Comparison of ENCODE assay signal across 8 cellular contexts in the genomic region with DNA sequence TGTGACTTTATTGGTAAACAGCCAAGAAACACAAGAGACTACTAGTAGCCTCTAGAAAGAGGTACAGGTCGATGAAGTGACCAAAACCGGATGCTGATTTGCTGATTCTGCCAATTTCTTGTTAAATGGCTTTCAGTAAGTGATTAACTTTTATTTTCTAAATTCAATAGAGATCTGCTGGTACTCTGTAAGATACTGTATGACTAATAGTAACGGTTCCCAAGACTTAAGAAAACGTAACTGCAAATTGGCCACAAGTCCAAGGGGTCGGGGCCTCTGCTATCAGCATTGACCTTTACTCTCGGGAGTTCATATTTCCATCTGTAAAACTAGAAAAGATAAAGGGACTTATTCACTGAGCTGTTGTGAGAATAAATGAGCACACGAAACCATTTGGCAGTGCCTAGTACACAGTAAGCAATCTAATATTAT. TPM values are rescaled to one million over a fixed set of nuclear protein-coding genes. Genes with fewer than 3 reads are reported as not detected.
DNase-seq lines count a peak whose midpoint lies in the region; ATAC-seq, FAIRE-seq and TF ChIP-seq lines count a peak whose summit lies in the region.

No MANE protein-coding gene starts in this region.

- no TSS peak for BruUV-seq in GM12878 (replicated peaks; lab: Mats Ljungman, UMichigan)

- POLR2A ChIA-PET in GM12878 (lab: Charles Lee): interaction anchor here (0.6 to 5.8 kb wide), 9 partner anchors 10 to 136 kb away, joined by 3 to 52 read pairs (median 15); no protein-coding TSS in a partner anchor

- no peak for TF ChIP-seq RAD21 in GM12878 (IDR thresholded peaks at IDR 0.05; ENCODE audit: insufficient read depth, low read depth, low read length)

- peak; percentile 32 for ATAC-seq in GM18520 (IDR thresholded peaks at IDR 0.05; ENCODE audit: unreplicated experiment)
- peak; percentile 15 for ATAC-seq in HG03469 (IDR thresholded peaks at IDR 0.05; ENCODE audit: unreplicated experiment)
- peak; percentile 52 for ATAC-seq in GM12878

- 2% methylated on average over 7 of the region's 7 CpGs for WGBS in GM12878 (ENCODE audit: insufficient coverage, insufficient replicate concordance, low lambda C conversion rate, missing lambda C conversion rate)

- peak overlapping the region; percentile 72 for H3K27ac ChIP-seq in GM12878 (ENCODE audit: control insufficient read depth, insufficient read depth)

- RAD21 ChIA-PET in GM12878 (lab: Charles Lee; ENCODE audit: unreplicated experiment): interaction anchor here (0.9 to 6.5 kb wide), 11 partner anchors 12 to 153 kb away, joined by 3 to 208 read pairs (median 15); no protein-coding TSS in a partner anchor

- peaks cover 13% of the 10 kb centered on the region for H3K4me1 Mint-ChIP-seq in osteocyte (ENCODE audit: unreplicated experiment)

- TF ChIP-seq CTCF in GM12878 (IDR thresholded peaks at IDR 0.05 in 2 of 3, conservative IDR thresholded peaks at IDR 0.05 in 1 of 3; ENCODE audit: control insufficient read depth in 2 of 3, extremely low read depth in 1 of 3, insufficient read depth in 1 of 3, low read depth in 3 of 3, low read length in 3 of 3): no peak
- TF ChIP-seq CTCF in osteocyte (IDR thresholded peaks at IDR 0.05): no peak
- no peak for TF ChIP-seq CTCF in D721Med (IDR thresholded peaks at IDR 0.05; ENCODE audit: insufficient read depth, missing control alignments)

- no peak for TF ChIP-seq POLR2A in GM12878 (IDR thresholded peaks at IDR 0.05; ENCODE audit: low read depth, low read length)

- intact Hi-C loops in GM12878 (cut with micrococcal nuclease; ENCODE audit: unreplicated experiment): loop anchor here (1.0 kb wide), 1 partner anchor 22 kb away; no protein-coding TSS in a partner anchor

- peak overlapping the region; percentile 26 for H3K4me3 Mint-ChIP-seq in osteocyte (ENCODE audit: unreplicated experiment)

- H3K4me3 ChIP-seq in GM12878: peak overlapping the region; percentile 59

- peaks cover 1% of the 10 kb centered on the region; the same call in 1 of the 3 replicates for H3K9me3 ChIP-seq in GM12878 (replicated peaks; ENCODE audit: control insufficient read depth, insufficient read depth, low read length)

- peak; percentile 26 to 50; a peak in 2 of 4 replicates for TF ChIP-seq EP300 in GM12878 (IDR thresholded peaks at IDR 0.05; ENCODE audit: borderline replicate concordance in 1 of 2, control insufficient read depth in 1 of 2, low read depth in 2 of 2, low read length in 2 of 2)

- SMC1A ChIA-PET in GM12878 (lab: Charles Lee; ENCODE audit: uncharacterized antibody, unreplicated experiment): interaction anchor here (0.8 to 8.4 kb wide), 12 partner anchors 9 to 153 kb away, joined by 3 to 135 read pairs (median 22); no protein-coding TSS in a partner anchor

- peak overlapping the region; percentile 75 for H3K4me2 ChIP-seq in GM12878 (ENCODE audit: control insufficient read depth, insufficient read depth)

- CTCF ChIA-PET in GM12878 (lab: Yijun Ruan, JAX): interaction anchor here (0.8 to 6.6 kb wide), 13 partner anchors 10 to 231 kb away, joined by 3 to 166 read pairs (median 7); no protein-coding TSS in a partner anchor

- peaks cover 9% of the 10 kb centered on the region for H3K4me1 ChIP-seq in GM12878 (ENCODE audit: control insufficient read depth, insufficient read depth, low read length)

- no peaks in the 10 kb centered on the region for H3K36me3 ChIP-seq in GM12878 (ENCODE audit: control insufficient read depth in 2 of 2, insufficient read depth in 2 of 2, low read length in 1 of 2)

- H3K27me3 Mint-ChIP-seq in osteocyte (ENCODE audit: unreplicated experiment): no peaks in the 10 kb centered on the region

- H3K9me3 Mint-ChIP-seq in osteocyte (ENCODE audit: unreplicated experiment): peaks cover 4% of the 10 kb centered on the region

- no peaks in the 10 kb centered on the region for H4K20me1 ChIP-seq in GM12878 (ENCODE audit: control insufficient read depth, insufficient read depth)

- no peak overlapping the region for H2AFZ ChIP-seq in GM12878 (ENCODE audit: control insufficient read depth, low read depth, low read length)

- FAIRE-seq in GM12878 (lab: Jason Lieb, UNC) (peak; percentile 86), D721Med (lab: Jason Lieb, UNC) (no peak)

- H3K36me3 Mint-ChIP-seq in osteocyte (ENCODE audit: unreplicated experiment): peaks cover 7% of the 10 kb centered on the region

- DNase-seq in GM12878 (ENCODE audit: low read depth, low spot score): no peak
- no peak for DNase-seq in osteocyte (ENCODE audit: extremely low spot score, unreplicated experiment)
- no peak for DNase-seq in GM19240 (ENCODE audit: insufficient read length, low spot score)
- DNase-seq in D721Med (ENCODE audit: insufficient read length, low spot score): no peak
- no peak for DNase-seq in NCI-H1092 treated with DMSO at 0.1 percent for 48 hours (lab: John Stamatoyannopoulos, UW)
- DNase-seq in superior temporal gyrus (ENCODE audit: extremely low spot score): no peak

- H3K27ac Mint-ChIP-seq in osteocyte (ENCODE audit: unreplicated experiment): no peak overlapping the region

- H3K27me3 ChIP-seq in GM12878 (replicated peaks in 1 of 2; ENCODE audit: control insufficient read depth in 2 of 2, insufficient read depth in 2 of 2, low read length in 1 of 2): no peaks in the 10 kb centered on the region

- H3K79me2 ChIP-seq in GM12878 (ENCODE audit: control insufficient read depth, insufficient read depth, low read length): peaks cover 61% of the 10 kb centered on the region

- in situ Hi-C loops in GM12878 (cut with MboI): loop anchor here (25.0 kb wide), 1 partner anchor 982 kb away; no protein-coding TSS in a partner anchor

- peak overlapping the region; percentile 53 for H3K9ac ChIP-seq in GM12878 (ENCODE audit: control insufficient read depth, insufficient read depth, low read length)

TF ChIP-seq in GM12878, 131 proteins besides CTCF, POLR2A, EP300 and RAD21 (continues in another document):
- TF ChIP-seq, protein P1, sequence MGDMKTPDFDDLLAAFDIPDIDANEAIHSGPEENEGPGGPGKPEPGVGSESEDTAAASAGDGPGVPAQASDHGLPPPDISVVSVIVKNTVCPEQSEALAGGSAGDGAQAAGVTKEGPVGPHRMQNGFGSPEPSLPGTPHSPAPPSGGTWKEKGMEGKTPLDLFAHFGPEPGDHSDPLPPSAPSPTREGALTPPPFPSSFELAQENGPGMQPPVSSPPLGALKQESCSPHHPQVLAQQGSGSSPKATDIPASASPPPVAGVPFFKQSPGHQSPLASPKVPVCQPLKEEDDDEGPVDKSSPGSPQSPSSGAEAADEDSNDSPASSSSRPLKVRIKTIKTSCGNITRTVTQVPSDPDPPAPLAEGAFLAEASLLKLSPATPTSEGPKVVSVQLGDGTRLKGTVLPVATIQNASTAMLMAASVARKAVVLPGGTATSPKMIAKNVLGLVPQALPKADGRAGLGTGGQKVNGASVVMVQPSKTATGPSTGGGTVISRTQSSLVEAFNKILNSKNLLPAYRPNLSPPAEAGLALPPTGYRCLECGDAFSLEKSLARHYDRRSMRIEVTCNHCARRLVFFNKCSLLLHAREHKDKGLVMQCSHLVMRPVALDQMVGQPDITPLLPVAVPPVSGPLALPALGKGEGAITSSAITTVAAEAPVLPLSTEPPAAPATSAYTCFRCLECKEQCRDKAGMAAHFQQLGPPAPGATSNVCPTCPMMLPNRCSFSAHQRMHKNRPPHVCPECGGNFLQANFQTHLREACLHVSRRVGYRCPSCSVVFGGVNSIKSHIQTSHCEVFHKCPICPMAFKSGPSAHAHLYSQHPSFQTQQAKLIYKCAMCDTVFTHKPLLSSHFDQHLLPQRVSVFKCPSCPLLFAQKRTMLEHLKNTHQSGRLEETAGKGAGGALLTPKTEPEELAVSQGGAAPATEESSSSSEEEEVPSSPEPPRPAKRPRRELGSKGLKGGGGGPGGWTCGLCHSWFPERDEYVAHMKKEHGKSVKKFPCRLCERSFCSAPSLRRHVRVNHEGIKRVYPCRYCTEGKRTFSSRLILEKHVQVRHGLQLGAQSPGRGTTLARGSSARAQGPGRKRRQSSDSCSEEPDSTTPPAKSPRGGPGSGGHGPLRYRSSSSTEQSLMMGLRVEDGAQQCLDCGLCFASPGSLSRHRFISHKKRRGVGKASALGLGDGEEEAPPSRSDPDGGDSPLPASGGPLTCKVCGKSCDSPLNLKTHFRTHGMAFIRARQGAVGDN (IDR thresholded peaks at IDR 0.05): peak; percentile 12; the same call in 1 of the 2 replicates
- TF ChIP-seq PAX5 (IDR thresholded peaks at IDR 0.05; ENCODE audit: borderline replicate concordance, low read depth, low read length): no peak
- TF ChIP-seq, protein P2, sequence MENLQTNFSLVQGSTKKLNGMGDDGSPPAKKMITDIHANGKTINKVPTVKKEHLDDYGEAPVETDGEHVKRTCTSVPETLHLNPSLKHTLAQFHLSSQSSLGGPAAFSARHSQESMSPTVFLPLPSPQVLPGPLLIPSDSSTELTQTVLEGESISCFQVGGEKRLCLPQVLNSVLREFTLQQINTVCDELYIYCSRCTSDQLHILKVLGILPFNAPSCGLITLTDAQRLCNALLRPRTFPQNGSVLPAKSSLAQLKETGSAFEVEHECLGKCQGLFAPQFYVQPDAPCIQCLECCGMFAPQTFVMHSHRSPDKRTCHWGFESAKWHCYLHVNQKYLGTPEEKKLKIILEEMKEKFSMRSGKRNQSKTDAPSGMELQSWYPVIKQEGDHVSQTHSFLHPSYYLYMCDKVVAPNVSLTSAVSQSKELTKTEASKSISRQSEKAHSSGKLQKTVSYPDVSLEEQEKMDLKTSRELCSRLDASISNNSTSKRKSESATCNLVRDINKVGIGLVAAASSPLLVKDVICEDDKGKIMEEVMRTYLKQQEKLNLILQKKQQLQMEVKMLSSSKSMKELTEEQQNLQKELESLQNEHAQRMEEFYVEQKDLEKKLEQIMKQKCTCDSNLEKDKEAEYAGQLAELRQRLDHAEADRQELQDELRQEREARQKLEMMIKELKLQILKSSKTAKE (IDR thresholded peaks at IDR 0.05; ENCODE audit: low read depth, poor library complexity, severe bottlenecking): peak; percentile 53

RNA-seq across cellular contexts. Expression of a gene that starts 1.4 kb away (rescaled TPM):
- 225 and 231 TPM in 2 replicates for total RNA-seq in GM12878 (2013; cell fraction: nucleolus; rRNA removed)
- total RNA-seq in GM12878 (2014; rRNA removed) (23.6 and 28.8 TPM in 2 replicates), GM12878 (2014; rRNA removed; fragmentation: Illumina TruSeq; extraction: Trizol) (22.8 and 23.5 TPM in 2 replicates), GM12878 (2021) (25.0 and 25.7 TPM in 2 replicates), osteocyte (37.4 and 42.0 TPM in 2 replicates)
- 25.9 TPM for polyA plus RNA-seq in GM12878 (2011; ENCODE audit: low read depth)
- polyA plus RNA-seq in GM12878 (2011; rRNA removed) (110 and 179 TPM in 2 replicates), GM12878 (2014; fragmentation: Illumina TruSeq; extraction: Trizol) (34.6 and 50.6 TPM in 2 replicates), GM12878 (2014; fragmentation: Nextera tagmentation; extraction: Ambion mirVana) (10 to 100 TPM; 11.0 to 13.6 TPM), GM12878 (2014; rRNA removed) (26.0 and 30.6 TPM in 2 replicates), GM12878 (2016; fragmentation: Nextera tagmentation; extraction: Ambion mirVana) (10 to 100 TPM; 33.4 to 38.0 TPM)
- 24.1 and 27.6 TPM in 2 replicates for polyA plus RNA-seq in GM12878 (2011; cell fraction: cytosol; rRNA removed)
- 72.4 and 86.3 TPM in 2 replicates for polyA plus RNA-seq in GM12878 (2011; cell fraction: nucleus; rRNA removed)
- 40.1 and 44.7 TPM in 2 replicates for polyA plus RNA-seq in GM12878 (2012)
- polyA minus RNA-seq in GM12878 (2011; rRNA and poly(A)+ RNA removed): 30.8 and 44.3 TPM in 2 replicates
- 14.0 and 20.4 TPM in 2 replicates for polyA minus RNA-seq in GM12878 (2011; cell fraction: cytosol; rRNA and poly(A)+ RNA removed)
- 104 and 136 TPM in 2 replicates for polyA minus RNA-seq in GM12878 (2011; cell fraction: nucleus; rRNA and poly(A)+ RNA removed)
